Comparison of ENCODE assay signal across 27 cellular contexts in the genomic region with DNA sequence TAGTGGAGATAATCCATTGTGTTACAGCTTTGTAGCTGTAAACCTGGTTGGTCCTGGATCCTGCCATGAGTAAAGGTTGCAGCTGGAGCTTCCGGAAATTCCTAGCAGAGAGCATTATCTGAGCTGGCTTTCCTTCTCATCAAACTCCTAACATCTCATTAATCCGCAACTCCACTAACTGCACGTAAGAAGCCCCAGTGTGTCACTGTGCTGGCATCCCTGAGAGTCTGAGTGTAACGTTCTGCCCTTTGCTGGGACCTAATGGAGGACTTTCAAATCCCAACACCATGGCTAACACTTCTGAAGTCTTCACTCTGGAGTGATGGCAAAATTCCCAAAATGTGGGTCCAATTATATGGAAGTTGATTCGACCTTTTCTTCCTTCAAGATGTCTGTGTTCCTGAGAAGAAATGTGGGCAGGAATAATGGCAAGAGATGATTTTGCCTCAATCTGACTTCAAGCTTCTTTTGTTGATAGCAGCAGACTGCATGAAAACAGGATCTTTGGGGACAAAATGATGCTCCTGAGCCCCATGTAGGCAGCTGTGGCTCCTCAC. TPM values are rescaled to one million over a fixed set of nuclear protein-coding genes. Genes with fewer than 3 reads are reported as not detected.
"Had no signal": no experiment of that assay in that cellular context is flagged by ENCODE, and none has a peak within 500 bp of the region (broad histone marks: within the 10 kb centered on the region; RNA-seq: fewer than 3 reads in every experiment).

No MANE protein-coding gene starts in this region.

- H3K9me3 Mint-ChIP-seq: activated naive CD4-positive, alpha-beta T cell treated with anti-CD3 and anti-CD28 coated beads, Interleukin-2, amount 50 U/mL, for 24 hours had no signal

- ATAC-seq: activated CD4-positive, CD25-positive, alpha-beta regulatory T cell treated with anti-CD3 and anti-CD28 coated beads, Interleukin-2, amount 50 U/mL, for 24 hours; activated CD8-positive, alpha-beta T cell treated with anti-CD3 and anti-CD28 coated beads, Interleukin-2, amount 10 ng/mL, durations not matched to agents 7 days and 5 days; activated T-cell treated with anti-CD3 and anti-CD28 coated beads, Interleukin-2, amount 50 U/mL, for 72 hours; heart right ventricle; left cardiac atrium; naive thymus-derived CD4-positive, alpha-beta T cell; psoas muscle; right cardiac atrium; stimulated activated naive CD8-positive, alpha-beta T cell treated with anti-CD3 and anti-CD28 coated beads, Interleukin-15, Interleukin-2, amounts not matched to agents 100 U/mL and 50 U/mL, for 24 hours had no signal

- FAIRE-seq: endothelial cell of umbilical vein had no signal

- H3K4me3 Mint-ChIP-seq: activated CD4-positive, alpha-beta T cell treated with anti-CD3 and anti-CD28 coated beads, Interleukin-2, amount 10 ng/mL, durations not matched to agents 7 days and 5 days; activated CD8-positive, alpha-beta T cell treated with anti-CD3 and anti-CD28 coated beads, Interleukin-2, amount 10 ng/mL, durations not matched to agents 7 days and 5 days; activated naive CD4-positive, alpha-beta T cell treated with anti-CD3 and anti-CD28 coated beads, Interleukin-2, amount 50 U/mL, for 24 hours; activated T-cell treated with anti-CD3 and anti-CD28 coated beads, Interleukin-2, amount 50 U/mL, for 72 hours; dendritic cell treated with granulocyte-macrophage colony-stimulating factor and Interleukin-4, amounts not matched to agents 40 ng/mL and 50 ng/mL, for 4 days; immature natural killer cell; naive thymus-derived CD4-positive, alpha-beta T cell had no signal

- H3K27ac ChIP-seq: ascending aorta, heart right ventricle, ovary, psoas muscle, tibial artery, vagina had no signal

- H3K4me3 ChIP-seq: ascending aorta, heart right ventricle, ovary, psoas muscle, tibial artery, vagina had no signal

- H3K4me1 ChIP-seq: ascending aorta, psoas muscle, tibial artery, vagina had no signal

- H3K9me3 ChIP-seq: ovary, psoas muscle had no signal

- H3K27ac Mint-ChIP-seq: activated CD4-positive, alpha-beta T cell treated with anti-CD3 and anti-CD28 coated beads, Interleukin-2, amount 10 ng/mL, durations not matched to agents 7 days and 5 days; activated CD8-positive, alpha-beta T cell treated with anti-CD3 and anti-CD28 coated beads, Interleukin-2, amount 10 ng/mL, durations not matched to agents 7 days and 5 days; activated naive CD4-positive, alpha-beta T cell treated with anti-CD3 and anti-CD28 coated beads, Interleukin-2, amount 50 U/mL, for 24 hours; activated T-cell treated with anti-CD3 and anti-CD28 coated beads, Interleukin-2, amount 50 U/mL, for 72 hours; dendritic cell treated with granulocyte-macrophage colony-stimulating factor and Interleukin-4, amounts not matched to agents 40 ng/mL and 50 ng/mL, for 4 days; immature natural killer cell; naive thymus-derived CD4-positive, alpha-beta T cell had no signal

- H3K36me3 ChIP-seq: ascending aorta, heart right ventricle, ovary, tibial artery, vagina had no signal

- DNase-seq: activated CD4-positive, alpha-beta T cell treated with anti-CD3 and anti-CD28 coated beads, Interleukin-2, amount 10 ng/mL, durations not matched to agents 7 days and 5 days; activated CD8-positive, alpha-beta memory T cell treated with anti-CD3 and anti-CD28 coated beads, Interleukin-2, amount 50 U/mL, for 48 hours; activated CD8-positive, alpha-beta T cell treated with anti-CD3 and anti-CD28 coated beads, Interleukin-2, amount 10 ng/mL, durations not matched to agents 7 days and 5 days; activated gamma-delta T cell; activated T-cell treated with anti-CD3 and anti-CD28 coated beads, Interleukin-2, amount 50 U/mL, for 72 hours; effector memory CD4-positive, alpha-beta T cell; heart right ventricle; immature natural killer cell; left cardiac atrium; mesenchymal stem cell; naive thymus-derived CD4-positive, alpha-beta T cell; ovary; psoas muscle; right cardiac atrium; stimulated activated naive CD8-positive, alpha-beta T cell treated with anti-CD3 and anti-CD28 coated beads, Interleukin-15, Interleukin-2, amounts not matched to agents 100 U/mL and 50 U/mL, for 24 hours; substantia nigra; T-helper 1 cell; T-helper 9 cell; tibial artery had no signal

- H3K4me1 Mint-ChIP-seq: activated CD4-positive, alpha-beta T cell treated with anti-CD3 and anti-CD28 coated beads, Interleukin-2, amount 10 ng/mL, durations not matched to agents 7 days and 5 days; activated naive CD4-positive, alpha-beta T cell treated with anti-CD3 and anti-CD28 coated beads, Interleukin-2, amount 50 U/mL, for 24 hours; immature natural killer cell had no signal

- H3K27me3 ChIP-seq: ascending aorta, heart right ventricle, ovary, tibial artery, vagina had no signal

RNA-seq across cellular contexts. Expression of a gene that starts 9.6 kb away (rescaled TPM):
- total RNA-seq: activated CD4-positive, alpha-beta T cell treated with anti-CD3 and anti-CD28 coated beads, Interleukin-2, amount 10 ng/mL, durations not matched to agents 7 days and 5 days; activated CD8-positive, alpha-beta T cell treated with anti-CD3 and anti-CD28 coated beads, Interleukin-2, amount 10 ng/mL, durations not matched to agents 7 days and 5 days; activated T-cell treated with anti-CD3 and anti-CD28 coated beads, Interleukin-2, amount 50 U/mL, for 72 hours; ascending aorta; endothelial cell of umbilical vein; heart right ventricle; mucosa of gallbladder; naive thymus-derived CD4-positive, alpha-beta T cell; ovary; psoas muscle; right cardiac atrium; skeletal muscle tissue; vagina had no signal
- polyA plus RNA-seq: naive thymus-derived CD4-positive, alpha-beta T cell had no signal
